In the genomic region with DNA sequence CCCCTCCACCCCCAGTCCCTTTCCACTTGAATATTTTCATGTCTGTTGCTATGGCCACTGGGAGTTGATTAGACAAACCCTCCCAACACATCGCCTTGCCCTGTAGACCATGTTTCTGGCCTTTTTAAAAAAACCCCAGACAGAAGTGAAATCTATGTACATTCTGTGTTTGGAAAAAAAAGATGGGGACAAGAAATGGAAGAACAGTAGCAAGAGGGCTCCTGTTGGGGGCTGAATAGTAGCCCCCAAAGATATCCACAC, we compare ENCODE assay signal across 14 cellular contexts.
DNase-seq lines count a peak whose midpoint lies in the region; ATAC-seq and TF ChIP-seq lines count a peak whose summit lies in the region.
"Had no signal": no experiment of that assay in that cellular context is flagged by ENCODE, and none has a peak within 500 bp of the region (broad histone marks: within the 10 kb centered on the region; RNA-seq: fewer than 3 reads in every experiment).

No MANE protein-coding gene starts in this region.

- intact Hi-C loops in MCF 10A (cut with micrococcal nuclease) = no loop called here
- intact Hi-C loops in psoas muscle (cut with DNase I) = no loop called here

- POLR2A ChIA-PET in MCF 10A (lab: Yijun Ruan, JAX) = interaction anchor here (1.4 to 2.8 kb wide), 2 partner anchors 9 to 46 kb away, joined by 5 to 10 read pairs; no protein-coding TSS in a partner anchor

- no peaks in the 10 kb centered on the region for H3K79me2 ChIP-seq in Karpas-422 (ENCODE audit: low read length)

- H3K4me3 ChIP-seq in Karpas-422 (ENCODE audit: low read length) (peak overlapping the region; percentile 45; the same call in 1 of the 2 replicates), mucosa of stomach (ENCODE audit: low read length) (no peak overlapping the region), psoas muscle (no peak overlapping the region)
- H3K4me3 ChIP-seq: heart left ventricle, tibial nerve had no signal

- TF ChIP-seq CTCF in 22Rv1 (IDR thresholded peaks at IDR 0.05) = no peak
- no peak for TF ChIP-seq CTCF in MCF 10A (IDR thresholded peaks at IDR 0.05; ENCODE audit: unreplicated experiment)
- TF ChIP-seq CTCF in psoas muscle (IDR thresholded peaks at IDR 0.05) = no peak

- CTCF ChIA-PET in MCF 10A (lab: Yijun Ruan, JAX) = no interaction called here

- H3K36me3 ChIP-seq in Karpas-422 (ENCODE audit: insufficient read depth, low read length) (no peaks in the 10 kb centered on the region), mucosa of stomach (ENCODE audit: control insufficient read depth, insufficient read depth, low read length) (no peaks in the 10 kb centered on the region), psoas muscle (ENCODE audit: insufficient read depth in 1 of 2, low read depth in 1 of 2) (no peaks in the 10 kb centered on the region)
- H3K36me3 ChIP-seq: heart left ventricle had no signal

- no TSS peak for BruUV-seq in MCF 10A (replicated peaks; lab: Mats Ljungman, UMichigan)

- H3K9me3 Mint-ChIP-seq in MCF 10A (ENCODE audit: unreplicated experiment) = no peaks in the 10 kb centered on the region
- H3K9me3 Mint-ChIP-seq: activated CD4-positive, alpha-beta T cell treated with anti-CD3 and anti-CD28 coated beads, Interleukin-2, amount 10 ng/mL, durations not matched to agents 7 days and 5 days; activated T-cell treated with anti-CD3 and anti-CD28 coated beads, Interleukin-2, amount 50 U/mL, for 24 hours had no signal

- H3K9me2 ChIP-seq in Karpas-422 (replicated peaks; ENCODE audit: insufficient read depth, low read length) = no peaks in the 10 kb centered on the region

- no peak for ATAC-seq in psoas muscle

- H3K4me1 ChIP-seq in Karpas-422 (ENCODE audit: low read length) = peaks cover 83% of the 10 kb centered on the region
- peaks cover 69% of the 10 kb centered on the region for H3K4me1 ChIP-seq in mucosa of stomach (ENCODE audit: control insufficient read depth, insufficient read depth, low read length)
- no peaks in the 10 kb centered on the region for H3K4me1 ChIP-seq in psoas muscle

- H3K4me2 ChIP-seq in Karpas-422 (ENCODE audit: low read depth, low read length, poor library complexity, severe bottlenecking) = peak overlapping the region; percentile 71

- no peaks in the 10 kb centered on the region; the same call in 1 of the 2 replicates for H3K27me3 ChIP-seq in Karpas-422 (ENCODE audit: low read length)
- H3K27me3 ChIP-seq in mucosa of stomach (ENCODE audit: control insufficient read depth, insufficient read depth, low read length) = no peaks in the 10 kb centered on the region
- H3K27me3 ChIP-seq in psoas muscle (ENCODE audit: insufficient read depth in 3 of 3, low read length in 2 of 3) = no peaks in the 10 kb centered on the region
- H3K27me3 ChIP-seq: tibial nerve had no signal

- no peaks in the 10 kb centered on the region for H3K27me3 Mint-ChIP-seq in MCF 10A (ENCODE audit: insufficient read depth, unreplicated experiment)
- H3K27me3 Mint-ChIP-seq: activated CD4-positive, alpha-beta T cell treated with anti-CD3 and anti-CD28 coated beads, Interleukin-2, amount 10 ng/mL, durations not matched to agents 7 days and 5 days; activated T-cell treated with anti-CD3 and anti-CD28 coated beads, Interleukin-2, amount 50 U/mL, for 24 hours had no signal

- WGBS in psoas muscle, 3 donors = 90 to 100% (median 93%) methylated on average over 1 of the region's 1 CpG

- H3K9ac ChIP-seq in Karpas-422 (ENCODE audit: low read length) = peak overlapping the region; percentile 54
- peak overlapping the region; percentile 8 for H3K9ac ChIP-seq in mucosa of stomach (ENCODE audit: low read length)

- H3K27ac Mint-ChIP-seq in MCF 10A (ENCODE audit: low read depth, unreplicated experiment) = peak overlapping the region; percentile 93
- H3K27ac Mint-ChIP-seq: activated CD4-positive, alpha-beta T cell treated with anti-CD3 and anti-CD28 coated beads, Interleukin-2, amount 10 ng/mL, durations not matched to agents 7 days and 5 days; activated T-cell treated with anti-CD3 and anti-CD28 coated beads, Interleukin-2, amount 50 U/mL, for 24 hours had no signal

- peaks cover 46% of the 10 kb centered on the region for H3K4me1 Mint-ChIP-seq in MCF 10A (ENCODE audit: insufficient read depth, unreplicated experiment)
- H3K4me1 Mint-ChIP-seq: activated CD4-positive, alpha-beta T cell treated with anti-CD3 and anti-CD28 coated beads, Interleukin-2, amount 10 ng/mL, durations not matched to agents 7 days and 5 days had no signal

- no peaks in the 10 kb centered on the region for H3K9me3 ChIP-seq in Karpas-422 (ENCODE audit: low read length)
- no peaks in the 10 kb centered on the region for H3K9me3 ChIP-seq in mucosa of stomach (ENCODE audit: control insufficient read depth, low read length)
- no peaks in the 10 kb centered on the region for H3K9me3 ChIP-seq in psoas muscle
- H3K9me3 ChIP-seq: heart left ventricle, tibial nerve had no signal

- no peaks in the 10 kb centered on the region for H4K20me1 ChIP-seq in Karpas-422 (ENCODE audit: insufficient read depth, low read depth, low read length)

- H2AFZ ChIP-seq in Karpas-422 (ENCODE audit: low read length) = no peak overlapping the region

- peaks cover 52% of the 10 kb centered on the region for H3K36me3 Mint-ChIP-seq in MCF 10A (ENCODE audit: insufficient read depth, unreplicated experiment)

- H3K27ac ChIP-seq in 22Rv1 (peak overlapping the region; percentile 39), Karpas-422 (ENCODE audit: low read length) (peak overlapping the region; percentile 96), psoas muscle (no peak overlapping the region)
- H3K27ac ChIP-seq: heart left ventricle had no signal

- no peak overlapping the region for H3K4me3 Mint-ChIP-seq in MCF 10A (ENCODE audit: unreplicated experiment)
- H3K4me3 Mint-ChIP-seq: activated CD4-positive, alpha-beta T cell treated with anti-CD3 and anti-CD28 coated beads, Interleukin-2, amount 10 ng/mL, durations not matched to agents 7 days and 5 days; activated T-cell treated with anti-CD3 and anti-CD28 coated beads, Interleukin-2, amount 50 U/mL, for 24 hours had no signal

- DNase-seq in Karpas-422 (no peak), MCF 10A (ENCODE audit: unreplicated experiment) (no peak), DMS79 (lab: John Stamatoyannopoulos, UW) (no peak), NCI-H1694 (lab: John Stamatoyannopoulos, UW) (no peak), psoas muscle (no peak)
- no peak for DNase-seq in activated effector memory CD4-positive, alpha-beta T cell treated with anti-CD3 and anti-CD28 coated beads, Interleukin-2, amount 50 U/mL, for 16 hours
- DNase-seq: activated CD4-positive, alpha-beta T cell treated with anti-CD3 and anti-CD28 coated beads, Interleukin-2, amount 10 ng/mL, durations not matched to agents 7 days and 5 days; activated T-cell treated with anti-CD3 and anti-CD28 coated beads, Interleukin-2, amount 50 U/mL, for 24 hours; KBM-7; stimulated activated CD4-positive, alpha-beta T cell treated with anti-CD3 and anti-CD28 coated beads, Interleukin-1b, Interleukin-23, amount 100 ng/mL, for 48 hours had no signal
